ENCODE assay signal across 26 cellular contexts in the genomic region with DNA sequence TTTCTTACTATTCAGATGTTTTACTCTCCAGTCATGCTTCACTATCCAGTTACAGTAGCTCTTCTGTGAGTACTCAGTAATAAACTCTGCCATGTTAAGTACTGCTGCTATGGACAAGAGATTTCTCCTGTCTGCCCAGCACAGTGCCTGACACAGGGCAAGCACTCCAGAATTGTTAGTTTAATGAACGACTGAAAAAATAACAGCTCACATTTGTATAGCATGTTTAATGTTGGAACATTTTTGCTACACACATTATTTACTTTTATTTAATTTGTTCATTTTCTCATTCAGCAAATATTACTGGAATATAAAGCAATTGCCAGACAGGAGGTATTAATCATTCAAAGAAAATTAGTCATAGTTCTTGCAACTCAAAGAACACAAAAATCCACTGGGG.
A peak's percentile ranks its signal among the peaks of the same experiment; 100 is the strongest.
DNase-seq lines count a peak whose midpoint lies in the region; ATAC-seq, FAIRE-seq and TF ChIP-seq lines count a peak whose summit lies in the region.
"Had no signal": no experiment of that assay in that cellular context is flagged by ENCODE, and none has a peak within 500 bp of the region (broad histone marks: within the 10 kb centered on the region; RNA-seq: fewer than 3 reads in every experiment).

No MANE protein-coding gene starts in this region.

- FAIRE-seq in A549 (lab: Jason Lieb, UNC), result no peak
- FAIRE-seq: colon had no signal

- POLR2A ChIA-PET in A549 (lab: Yijun Ruan, JAX), result interaction anchor here (0.7 kb wide), 1 partner anchor 144 kb away, joined by 5 read pairs; no protein-coding TSS in a partner anchor

- TF ChIP-seq EP300 in A549 (IDR thresholded peaks at IDR 0.05), result no peak

- no peak for TF ChIP-seq RAD21 in A549 (conservative IDR thresholded peaks at IDR 0.05 in 1 of 2, IDR thresholded peaks at IDR 0.05 in 1 of 2)

- H3K27ac ChIP-seq in A549, result 0 out of 6 replicates have a peak overlapping the region, but pooled peaks of 1 of the 2 experiments have one; percentile 48
- H3K27ac ChIP-seq: BLaER1 treated with 17β-estradiol and CSF1 and Interleukin-3, amounts not matched to agents 10 nM and 100 nM; body of pancreas; SJCRH30; uterus had no signal

- CTCF ChIA-PET in A549 (lab: Yijun Ruan, JAX), result no interaction called here

- H3K4me2 ChIP-seq in A549, result peak overlapping the region; percentile 52; the same call in 2 of the 3 replicates
- H3K4me2 ChIP-seq: BLaER1 treated with 17β-estradiol and CSF1 and Interleukin-3, amounts not matched to agents 10 nM and 100 nM; smooth muscle cell had no signal

- ATAC-seq in A549, result no peak
- no peak for ATAC-seq in HG03457 (IDR thresholded peaks at IDR 0.05; ENCODE audit: unreplicated experiment)
- no peak for ATAC-seq in GM18517 (IDR thresholded peaks at IDR 0.05; ENCODE audit: unreplicated experiment)
- ATAC-seq: activated CD4-positive, CD25-positive, alpha-beta regulatory T cell treated with anti-CD3 and anti-CD28 coated beads, Interleukin-2, amount 50 U/mL, for 24 hours; stimulated activated effector memory CD8-positive, alpha-beta T cell treated with anti-CD3 and anti-CD28 coated beads, Interleukin-12 subunit alpha, Interleukin-12 subunit beta, amount 100 ng/mL, for 72 hours had no signal

- no peak for TF ChIP-seq CTCF in A549 (IDR thresholded peaks at IDR 0.05)
- no peak for TF ChIP-seq CTCF in choroid plexus epithelial cell (conservative IDR thresholded peaks at IDR 0.05; ENCODE audit: low read depth, low read length)
- TF ChIP-seq CTCF in foreskin fibroblast (IDR thresholded peaks at IDR 0.05; ENCODE audit: low read depth, low read length), result no peak

- WGBS in A549 (ENCODE audit: missing lambda C conversion rate), result 0% methylated on average over 1 of the region's 1 CpG

- no peak overlapping the region for H3K4me3 ChIP-seq in A549
- H3K4me3 ChIP-seq in choroid plexus epithelial cell (ENCODE audit: low read depth, low read length), result no peak overlapping the region
- no peak overlapping the region for H3K4me3 ChIP-seq in foreskin fibroblast (ENCODE audit: low read depth in 1 of 2, low read length in 2 of 2)
- H3K4me3 ChIP-seq: BLaER1 treated with 17β-estradiol and CSF1 and Interleukin-3, amounts not matched to agents 10 nM and 100 nM; body of pancreas; HAP-1; heart right ventricle; left lung; SJCRH30; smooth muscle cell; uterus had no signal

- no peaks in the 10 kb centered on the region for H3K9me3 ChIP-seq in A549
- H3K9me3 ChIP-seq: BLaER1 treated with 17β-estradiol and CSF1 and Interleukin-3, amounts not matched to agents 10 nM and 100 nM; body of pancreas; HAP-1; heart right ventricle; left lung; SJCRH30; uterus had no signal

- H3K4me1 ChIP-seq in A549, result peaks cover 28% of the 10 kb centered on the region
- H3K4me1 ChIP-seq: left lung, uterus had no signal

- DNase-seq in A549 (ENCODE audit: low read depth in 1 of 2, low spot score in 1 of 2) (no peak), NCI-H774 (lab: John Stamatoyannopoulos, UW) (peak; percentile 21), choroid plexus epithelial cell (ENCODE audit: low read depth) (peak; percentile 33), foreskin fibroblast (peak; percentile 39 to 52), D341Med (ENCODE audit: low spot score) (no peak)
- no peak for DNase-seq in stimulated activated CD4-positive, alpha-beta T cell treated with anti-CD3 and anti-CD28 coated beads, Interleukin-1b, Interleukin-23, amount 100 ng/mL, for 48 hours
- DNase-seq: activated CD4-positive, alpha-beta memory T cell treated with anti-CD3 and anti-CD28 coated beads for 36 hours; activated effector memory CD4-positive, alpha-beta T cell treated with Interleukin-2 at 50 U/mL for 16 hours; activated naive CD8-positive, alpha-beta T cell treated with anti-CD3 and anti-CD28 coated beads for 36 hours; body of pancreas; COR-L47; heart right ventricle; IMR-90; left lung; NK-92 treated with Interleukin-12 subunit alpha and Interleukin-12 subunit beta, amount 100 ng/mL, for 24 hours; nucleus accumbens; SJCRH30; uterus had no signal

- TF ChIP-seq POLR2A in A549 (IDR thresholded peaks at IDR 0.05; ENCODE audit: low read length), result no peak

TF ChIP-seq in A549, 52 proteins besides CTCF, POLR2A, EP300 and RAD21:
- TF ChIP-seq RCOR1 (IDR thresholded peaks at IDR 0.05; ENCODE audit: low read depth, low read length) (no peak), FOXS1 (CRISPR knock-in tag; IDR thresholded peaks at IDR 0.05) (no peak), RARB (CRISPR knock-in tag; IDR thresholded peaks at IDR 0.05) (no peak), JUNB (IDR thresholded peaks at IDR 0.05) (no peak), POLR2AphosphoS2 (conservative IDR thresholded peaks at IDR 0.05; ENCODE audit: low read length) (no peak), ZNF302 (CRISPR knock-in tag; IDR thresholded peaks at IDR 0.05) (no peak), CHD2 (IDR thresholded peaks at IDR 0.05; ENCODE audit: low read length, partially characterized antibody) (no peak), MAFK (IDR thresholded peaks at IDR 0.05; ENCODE audit: partially characterized antibody) (no peak)
- TF ChIP-seq, protein P1, sequence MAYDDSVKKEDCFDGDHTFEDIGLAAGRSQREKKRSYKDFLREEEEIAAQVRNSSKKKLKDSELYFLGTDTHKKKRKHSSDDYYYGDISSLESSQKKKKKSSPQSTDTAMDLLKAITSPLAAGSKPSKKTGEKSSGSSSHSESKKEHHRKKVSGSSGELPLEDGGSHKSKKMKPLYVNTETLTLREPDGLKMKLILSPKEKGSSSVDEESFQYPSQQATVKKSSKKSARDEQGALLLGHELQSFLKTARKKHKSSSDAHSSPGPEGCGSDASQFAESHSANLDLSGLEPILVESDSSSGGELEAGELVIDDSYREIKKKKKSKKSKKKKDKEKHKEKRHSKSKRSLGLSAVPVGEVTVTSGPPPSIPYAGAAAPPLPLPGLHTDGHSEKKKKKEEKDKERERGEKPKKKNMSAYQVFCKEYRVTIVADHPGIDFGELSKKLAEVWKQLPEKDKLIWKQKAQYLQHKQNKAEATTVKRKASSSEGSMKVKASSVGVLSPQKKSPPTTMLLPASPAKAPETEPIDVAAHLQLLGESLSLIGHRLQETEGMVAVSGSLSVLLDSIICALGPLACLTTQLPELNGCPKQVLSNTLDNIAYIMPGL (CRISPR knock-in tag; IDR thresholded peaks at IDR 0.05; ENCODE audit: borderline replicate concordance), result no peak
- TF ChIP-seq, protein P2, sequence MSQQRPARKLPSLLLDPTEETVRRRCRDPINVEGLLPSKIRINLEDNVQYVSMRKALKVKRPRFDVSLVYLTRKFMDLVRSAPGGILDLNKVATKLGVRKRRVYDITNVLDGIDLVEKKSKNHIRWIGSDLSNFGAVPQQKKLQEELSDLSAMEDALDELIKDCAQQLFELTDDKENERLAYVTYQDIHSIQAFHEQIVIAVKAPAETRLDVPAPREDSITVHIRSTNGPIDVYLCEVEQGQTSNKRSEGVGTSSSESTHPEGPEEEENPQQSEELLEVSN (IDR thresholded peaks at IDR 0.05; ENCODE audit: borderline replicate concordance, low read depth), result no peak
- TF ChIP-seq, protein P3, sequence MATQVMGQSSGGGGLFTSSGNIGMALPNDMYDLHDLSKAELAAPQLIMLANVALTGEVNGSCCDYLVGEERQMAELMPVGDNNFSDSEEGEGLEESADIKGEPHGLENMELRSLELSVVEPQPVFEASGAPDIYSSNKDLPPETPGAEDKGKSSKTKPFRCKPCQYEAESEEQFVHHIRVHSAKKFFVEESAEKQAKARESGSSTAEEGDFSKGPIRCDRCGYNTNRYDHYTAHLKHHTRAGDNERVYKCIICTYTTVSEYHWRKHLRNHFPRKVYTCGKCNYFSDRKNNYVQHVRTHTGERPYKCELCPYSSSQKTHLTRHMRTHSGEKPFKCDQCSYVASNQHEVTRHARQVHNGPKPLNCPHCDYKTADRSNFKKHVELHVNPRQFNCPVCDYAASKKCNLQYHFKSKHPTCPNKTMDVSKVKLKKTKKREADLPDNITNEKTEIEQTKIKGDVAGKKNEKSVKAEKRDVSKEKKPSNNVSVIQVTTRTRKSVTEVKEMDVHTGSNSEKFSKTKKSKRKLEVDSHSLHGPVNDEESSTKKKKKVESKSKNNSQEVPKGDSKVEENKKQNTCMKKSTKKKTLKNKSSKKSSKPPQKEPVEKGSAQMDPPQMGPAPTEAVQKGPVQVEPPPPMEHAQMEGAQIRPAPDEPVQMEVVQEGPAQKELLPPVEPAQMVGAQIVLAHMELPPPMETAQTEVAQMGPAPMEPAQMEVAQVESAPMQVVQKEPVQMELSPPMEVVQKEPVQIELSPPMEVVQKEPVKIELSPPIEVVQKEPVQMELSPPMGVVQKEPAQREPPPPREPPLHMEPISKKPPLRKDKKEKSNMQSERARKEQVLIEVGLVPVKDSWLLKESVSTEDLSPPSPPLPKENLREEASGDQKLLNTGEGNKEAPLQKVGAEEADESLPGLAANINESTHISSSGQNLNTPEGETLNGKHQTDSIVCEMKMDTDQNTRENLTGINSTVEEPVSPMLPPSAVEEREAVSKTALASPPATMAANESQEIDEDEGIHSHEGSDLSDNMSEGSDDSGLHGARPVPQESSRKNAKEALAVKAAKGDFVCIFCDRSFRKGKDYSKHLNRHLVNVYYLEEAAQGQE (IDR thresholded peaks at IDR 0.05), result no peak
TF ChIP-seq in A549: peak in this region for 0.

Comparison
In these comparisons a context has a peak if more than half of its experiments do, and no peak if none do; other contexts are left out.
1. DNase-seq: peak in NCI-H774 (single experiment), choroid plexus epithelial cell (single experiment) and foreskin fibroblast (2 of 2); none in A549 (0 of 2), stimulated activated CD4-positive, alpha-beta T cell treated with anti-CD3 and anti-CD28 coated beads, Interleukin-1b, Interleukin-23, amount 100 ng/mL, for 48 hours (single experiment) and D341Med (single experiment).